ENCODE assay signal across 16 cellular contexts in the genomic region with DNA sequence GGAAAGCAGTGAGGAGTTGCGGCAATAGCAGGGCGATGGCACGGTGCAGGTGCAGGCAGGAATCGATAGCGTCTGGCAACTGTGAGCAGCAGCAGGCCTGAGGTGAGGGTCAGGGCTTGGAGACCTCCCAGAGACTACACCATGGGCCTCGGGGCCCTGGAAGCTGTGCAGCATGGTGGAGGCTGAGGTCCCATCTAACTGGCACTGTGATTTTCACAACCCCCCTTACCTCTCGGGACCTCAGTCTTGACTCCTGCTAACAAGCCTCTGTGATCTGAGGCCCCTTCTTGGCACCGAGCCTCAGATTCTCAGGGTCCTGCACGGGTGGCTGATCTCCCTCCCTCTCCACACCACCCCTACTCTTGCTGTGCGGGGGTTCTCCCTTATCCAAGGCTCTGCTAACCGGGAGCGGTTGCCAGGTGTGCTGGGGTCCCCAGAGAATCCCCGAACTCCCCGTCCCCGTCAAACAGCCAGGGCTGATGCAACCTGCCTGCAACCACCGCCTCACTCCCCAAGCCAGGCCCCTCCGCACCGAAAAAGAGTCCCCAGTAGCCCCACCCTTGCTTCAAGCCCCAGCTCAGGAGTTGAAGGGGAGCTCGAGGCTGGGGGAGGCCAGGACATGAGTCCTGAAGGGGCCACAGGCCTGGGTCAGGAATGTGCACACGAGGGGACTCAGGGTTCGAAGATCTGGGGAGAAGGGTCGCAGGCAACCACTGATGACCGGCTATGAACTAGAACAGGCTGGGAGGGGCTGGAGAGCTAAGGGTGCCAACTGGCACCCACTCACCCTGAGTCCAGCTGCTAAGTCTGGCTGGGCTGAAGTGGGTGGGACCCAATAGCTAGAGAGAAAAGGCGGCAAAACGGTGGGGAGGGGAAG. TPM values are rescaled to one million over a fixed set of nuclear protein-coding genes. Genes with fewer than 3 reads are reported as not detected.
DNase-seq lines count a peak whose midpoint lies in the region; ATAC-seq, FAIRE-seq and TF ChIP-seq lines count a peak whose summit lies in the region.
"Had no signal": no experiment of that assay in that cellular context is flagged by ENCODE, and none has a peak within 500 bp of the region (broad histone marks: within the 10 kb centered on the region; RNA-seq: fewer than 3 reads in every experiment).

No MANE protein-coding gene starts in this region.

- no peak overlapping the region for H3K4me2 ChIP-seq in HepG2 (ENCODE audit: low read depth, low read length)

- H3K79me2 ChIP-seq in HepG2 (ENCODE audit: insufficient read depth, low read length): peaks cover 74% of the 10 kb centered on the region

- no peak for ATAC-seq in T-helper 17 cell
- no peak for ATAC-seq in HepG2
- no peak for ATAC-seq in HG03354 (IDR thresholded peaks at IDR 0.05; ENCODE audit: poor library complexity, severe bottlenecking, unreplicated experiment)
- ATAC-seq: heart left ventricle, upper lobe of right lung had no signal

- H3K4me1 Mint-ChIP-seq in T-helper 17 cell: peaks cover 52% of the 10 kb centered on the region

- no peak for TF ChIP-seq RAD21 in HepG2 (CRISPR knock-in tag; IDR thresholded peaks at IDR 0.05)

- no TSS peak for BruUV-seq in HepG2 (replicated peaks; lab: Mats Ljungman, UMichigan)

- H3K4me3 ChIP-seq in BE2C (ENCODE audit: low read depth, low read length): peak overlapping the region; percentile 13
- H3K4me3 ChIP-seq in HEK293 (ENCODE audit: low read depth, low read length): no peak overlapping the region
- H3K4me3 ChIP-seq in HepG2 (replicated peaks in 1 of 3; ENCODE audit: insufficient read depth in 1 of 3, low read depth in 2 of 3, low read length in 3 of 3): no peak overlapping the region
- H3K4me3 ChIP-seq in dorsolateral prefrontal cortex: no peak overlapping the region
- H3K4me3 ChIP-seq: adrenal gland, heart left ventricle, upper lobe of right lung had no signal

- H3K4me1 ChIP-seq in BE2C (peaks cover 14% of the 10 kb centered on the region), HEK293 (ENCODE audit: control insufficient read depth, insufficient read depth, low read length) (peaks cover 4% of the 10 kb centered on the region), HepG2 (ENCODE audit: insufficient read depth, low read length) (peaks cover 21% of the 10 kb centered on the region)

- peak overlapping the region; percentile 3 for H3K27ac ChIP-seq in HEK293 (ENCODE audit: extremely low read depth, low read depth, low read length)
- H3K27ac ChIP-seq in HepG2 (ENCODE audit: extremely low read length, insufficient read depth, low read length): no peak overlapping the region
- peak overlapping the region in 2 of 59 donors; percentile 11 to 50 for H3K27ac ChIP-seq in dorsolateral prefrontal cortex
- H3K27ac ChIP-seq: upper lobe of right lung had no signal

- peak; percentile 40 for DNase-seq in BE2C
- DNase-seq in T-helper 17 cell: no peak
- no peak for DNase-seq in HepG2 (ENCODE audit: low spot score)
- no peak for DNase-seq in dorsolateral prefrontal cortex
- DNase-seq in NCI-H510A treated with DMSO at 0.1 percent for 48 hours (lab: John Stamatoyannopoulos, UW): no peak
- no peak for DNase-seq in GF-D8 (lab: John Stamatoyannopoulos, UW)
- DNase-seq: activated CD4-positive, alpha-beta T cell treated with anti-CD3 and anti-CD28 coated beads for 1 hour; NCI-H2081 treated with DMSO at 0.1 percent for 48 hours; upper lobe of right lung had no signal

- 95% methylated on average over 13 of the region's 25 CpGs for WGBS in HepG2 (ENCODE audit: low lambda C conversion rate)

- FAIRE-seq in HepG2 (lab: Jason Lieb, UNC): no peak
- FAIRE-seq: D721Med had no signal

- POLR2A ChIA-PET in HEK293 (lab: Yijun Ruan, JAX) (interaction anchor here (0.8 kb wide), 1 partner anchor 34 kb away, joined by 3 read pairs; no protein-coding TSS in a partner anchor), HepG2 (lab: Yijun Ruan, JAX) (no interaction called here)

- peak overlapping the region; percentile 49 for H3K27ac Mint-ChIP-seq in T-helper 17 cell

- TF ChIP-seq POLR2A in HepG2 (IDR thresholded peaks at IDR 0.05; ENCODE audit: insufficient read depth in 1 of 2, low read depth in 2 of 2, low read length in 2 of 2): no peak

- H3K27me3 Mint-ChIP-seq in T-helper 17 cell: no peaks in the 10 kb centered on the region

- CTCF ChIA-PET in HEK293 (lab: Yijun Ruan, JAX) (no interaction called here), HepG2 (lab: Yijun Ruan, JAX; ENCODE audit: low intra/inter-chr PET ratio, low total read pairs) (no interaction called here)

- TF ChIP-seq CTCF in BE2C (IDR thresholded peaks at IDR 0.05; ENCODE audit: low read depth, low read length): no peak
- TF ChIP-seq CTCF in HEK293 (tag by site-specific recombination; IDR thresholded peaks at IDR 0.05): no peak
- TF ChIP-seq CTCF in HepG2 (CRISPR knock-in tag; IDR thresholded peaks at IDR 0.05): no peak
- no peak for TF ChIP-seq CTCF in dorsolateral prefrontal cortex (IDR thresholded peaks at IDR 0.05 in 54 of 56, conservative IDR thresholded peaks at IDR 0.05 in 2 of 56; ENCODE audit: low read depth in 1 of 56, partially characterized antibody in 56 of 56)

- no peaks in the 10 kb centered on the region for H3K9me3 ChIP-seq in BE2C
- H3K9me3 ChIP-seq in HEK293 (ENCODE audit: control insufficient read depth, insufficient read depth, low read depth, low read length): no peaks in the 10 kb centered on the region
- H3K9me3 ChIP-seq in T-helper 17 cell (ENCODE audit: control insufficient read depth, low read length, poor library complexity, severe bottlenecking): no peaks in the 10 kb centered on the region
- H3K9me3 ChIP-seq in HepG2 (ENCODE audit: low read length): no peaks in the 10 kb centered on the region
- H3K9me3 ChIP-seq: adrenal gland, heart left ventricle, upper lobe of right lung had no signal

- peak overlapping the region; percentile 73 for H3K4me3 Mint-ChIP-seq in T-helper 17 cell

- peaks cover 5% of the 10 kb centered on the region for H3K36me3 Mint-ChIP-seq in T-helper 17 cell (ENCODE audit: low read depth)

- intact Hi-C loops in HepG2 (cut with micrococcal nuclease; ENCODE audit: unreplicated experiment) (no loop called here), dorsolateral prefrontal cortex (cut with DNase I) (no loop called here)

- peaks cover 82% of the 10 kb centered on the region for H3K36me3 ChIP-seq in BE2C
- peaks cover 46 to 77% of the 10 kb centered on the region in 2 experiments for H3K36me3 ChIP-seq in HEK293 (ENCODE audit: control insufficient read depth in 2 of 2, insufficient read depth in 1 of 2, low read length in 2 of 2)
- peaks cover 14 to 44% of the 10 kb centered on the region in 2 experiments; a peak in 4 of 5 replicates for H3K36me3 ChIP-seq in HepG2 (replicated peaks in 1 of 2; ENCODE audit: control insufficient read depth in 1 of 2, insufficient read depth in 2 of 2, low read length in 2 of 2)

- in situ Hi-C loops in HepG2 (cut with HindIII; ENCODE audit: extremely low pct_ligation_motif_present, low pct_unique_long_range_greater_than_20kb): no loop called here

- no peak overlapping the region for H2AFZ ChIP-seq in HepG2 (ENCODE audit: low read length)

- H3K27me3 ChIP-seq in BE2C: no peaks in the 10 kb centered on the region
- H3K27me3 ChIP-seq in HepG2 (ENCODE audit: control insufficient read depth in 1 of 2, insufficient read depth in 2 of 2, low read length in 2 of 2): no peaks in the 10 kb centered on the region; a peak in 1 of 5 replicates
- H3K27me3 ChIP-seq in dorsolateral prefrontal cortex: no peaks in the 10 kb centered on the region
- H3K27me3 ChIP-seq: adrenal gland, heart left ventricle, upper lobe of right lung had no signal

- TF ChIP-seq EP300 in HepG2 (IDR thresholded peaks at IDR 0.05; ENCODE audit: low read depth in 2 of 2, low read length in 2 of 2): no peak
- no peak for TF ChIP-seq EP300 in HepG2 (CRISPR knock-in tag; IDR thresholded peaks at IDR 0.05; ENCODE audit: borderline replicate concordance)

- H3K9ac ChIP-seq in HepG2 (ENCODE audit: insufficient read depth, low read depth, low read length): no peak overlapping the region

- peaks cover 2% of the 10 kb centered on the region; the same call in 1 of the 2 replicates for H4K20me1 ChIP-seq in HepG2 (ENCODE audit: insufficient read depth, low read length)

RNA-seq across cellular contexts. Expression of a gene that starts 4.8 kb away (rescaled TPM):
- 546 TPM for polyA plus RNA-seq in BE2C (2012; ENCODE audit: insufficient read depth, insufficient read length, low read depth)
- 10 to 100 TPM; 31.8 to 36.0 TPM for total RNA-seq in T-helper 17 cell
- 9.7 and 10.3 TPM in 2 replicates for total RNA-seq in HepG2 (2016; rRNA removed; fragmentation: Illumina TruSeq; extraction: Trizol)
- 6.1 and 6.2 TPM in 2 replicates for total RNA-seq in HepG2 (2016; cell fraction: cytosol; rRNA removed; fragmentation: Illumina TruSeq; extraction: Trizol; ENCODE audit: low read depth)
- 7.9 and 10.5 TPM in 2 replicates for total RNA-seq in HepG2 (2016; cell fraction: insoluble cytoplasmic fraction; rRNA removed; fragmentation: Illumina TruSeq; extraction: Trizol)
- 12.6 and 12.7 TPM in 2 replicates for total RNA-seq in HepG2 (2016; cell fraction: membrane; rRNA removed; fragmentation: Illumina TruSeq; extraction: Trizol)
- 4.6 and 7.3 TPM in 2 replicates for total RNA-seq in HepG2 (2016; cell fraction: nucleus; rRNA removed; fragmentation: Illumina TruSeq; extraction: Trizol)
- polyA plus RNA-seq in HepG2 (2011; rRNA removed): 4.9 and 5.2 TPM in 2 replicates
- polyA plus RNA-seq in HepG2 (2011; cell fraction: cytosol; rRNA removed): 2.7 and 3.7 TPM in 2 replicates
- 10.1 and 14.5 TPM in 2 replicates for polyA plus RNA-seq in HepG2 (2011; cell fraction: nucleus; rRNA removed)
- polyA plus RNA-seq in HepG2 (2012): 9.9 and 10.1 TPM in 2 replicates
- 16.0 and 17.0 TPM in 2 replicates for polyA plus RNA-seq in HepG2 (2016; cell fraction: cytosol; fragmentation: Illumina TruSeq; extraction: Trizol; ENCODE audit: low read depth)
- polyA plus RNA-seq in HepG2 (2016; cell fraction: insoluble cytoplasmic fraction; fragmentation: Illumina TruSeq; extraction: Trizol; ENCODE audit: low read depth): 24.8 and 28.5 TPM in 2 replicates
- polyA plus RNA-seq in HepG2 (2016; cell fraction: membrane; fragmentation: Illumina TruSeq; extraction: Trizol; ENCODE audit: low read depth): 25.8 and 30.2 TPM in 2 replicates
- polyA plus RNA-seq in HepG2 (2016; cell fraction: nucleus; fragmentation: Illumina TruSeq; extraction: Trizol; ENCODE audit: insufficient read depth, low read depth): 25.5 and 26.1 TPM in 2 replicates
- polyA minus RNA-seq in HepG2 (2011; rRNA and poly(A)+ RNA removed; ENCODE audit: low replicate concordance): 3.5 and 5.9 TPM in 2 replicates
- 2.2 and 2.5 TPM in 2 replicates for polyA minus RNA-seq in HepG2 (2011; cell fraction: cytosol; rRNA and poly(A)+ RNA removed)
- polyA minus RNA-seq in HepG2 (2011; cell fraction: nucleus; rRNA and poly(A)+ RNA removed): 3.1 and 3.4 TPM in 2 replicates
- total RNA-seq in dorsolateral prefrontal cortex: 10 to 100 TPM in 65 of 120 experiments, 1 to 10 TPM in 55; 5.5 to 19.9 (median 10.1) TPM

RNA-seq across cellular contexts. Expression of a gene that starts 5.1 kb away (rescaled TPM):
- polyA plus RNA-seq in BE2C (2012; ENCODE audit: insufficient read depth, insufficient read length, low read depth): 110 TPM
- total RNA-seq in T-helper 17 cell (10 to 100 TPM; 46.8 to 62.4 TPM), HepG2 (2016; rRNA removed; fragmentation: Illumina TruSeq; extraction: Trizol) (41.5 and 42.1 TPM in 2 replicates), dorsolateral prefrontal cortex (10 to 100 TPM; 27.0 to 56.5 (median 36.4) TPM)
- total RNA-seq in HepG2 (2016; cell fraction: cytosol; rRNA removed; fragmentation: Illumina TruSeq; extraction: Trizol; ENCODE audit: low read depth): 8.4 TPM in 2 replicates
- 36.6 and 41.1 TPM in 2 replicates for total RNA-seq in HepG2 (2016; cell fraction: insoluble cytoplasmic fraction; rRNA removed; fragmentation: Illumina TruSeq; extraction: Trizol)
- 28.0 TPM in 2 replicates for total RNA-seq in HepG2 (2016; cell fraction: membrane; rRNA removed; fragmentation: Illumina TruSeq; extraction: Trizol)
- total RNA-seq in HepG2 (2016; cell fraction: nucleus; rRNA removed; fragmentation: Illumina TruSeq; extraction: Trizol): 19.5 and 21.5 TPM in 2 replicates
- 15.4 and 16.5 TPM in 2 replicates for polyA plus RNA-seq in HepG2 (2011; rRNA removed)
- 9.8 and 11.5 TPM in 2 replicates for polyA plus RNA-seq in HepG2 (2011; cell fraction: cytosol; rRNA removed)
- 18.0 and 18.7 TPM in 2 replicates for polyA plus RNA-seq in HepG2 (2011; cell fraction: nucleus; rRNA removed)
- polyA plus RNA-seq in HepG2 (2012): 24.2 and 25.4 TPM in 2 replicates
- 4.2 and 4.3 TPM in 2 replicates for polyA plus RNA-seq in HepG2 (2016; cell fraction: cytosol; fragmentation: Illumina TruSeq; extraction: Trizol; ENCODE audit: low read depth)
- polyA plus RNA-seq in HepG2 (2016; cell fraction: insoluble cytoplasmic fraction; fragmentation: Illumina TruSeq; extraction: Trizol; ENCODE audit: low read depth): 40.3 and 48.5 TPM in 2 replicates
- 12.2 and 12.4 TPM in 2 replicates for polyA plus RNA-seq in HepG2 (2016; cell fraction: membrane; fragmentation: Illumina TruSeq; extraction: Trizol; ENCODE audit: low read depth)
- 48.6 and 52.6 TPM in 2 replicates for polyA plus RNA-seq in HepG2 (2016; cell fraction: nucleus; fragmentation: Illumina TruSeq; extraction: Trizol; ENCODE audit: insufficient read depth, low read depth)
- polyA minus RNA-seq in HepG2 (2011; rRNA and poly(A)+ RNA removed; ENCODE audit: low replicate concordance): 14.5 and 30.4 TPM in 2 replicates
- 9.9 and 10.3 TPM in 2 replicates for polyA minus RNA-seq in HepG2 (2011; cell fraction: cytosol; rRNA and poly(A)+ RNA removed)
- 7.8 and 8.9 TPM in 2 replicates for polyA minus RNA-seq in HepG2 (2011; cell fraction: nucleus; rRNA and poly(A)+ RNA removed)

RNA-seq across cellular contexts. Expression of a gene that starts 27.6 kb away (rescaled TPM):
- 0.76 TPM for polyA plus RNA-seq in BE2C (2012; ENCODE audit: insufficient read depth, insufficient read length, low read depth)
- total RNA-seq in T-helper 17 cell (100 to 1,000 TPM in 1 of 2 donors, 10 to 100 TPM in 1; 47.8 to 107 TPM), HepG2 (2016; rRNA removed; fragmentation: Illumina TruSeq; extraction: Trizol) (not detected in 2 replicates), dorsolateral prefrontal cortex (1 to 10 TPM in 52 of 120 experiments, under 1 TPM in 57, not detected in 11; 0.23 to 6.1 (median 0.96) TPM)
- not detected in 2 replicates for total RNA-seq in HepG2 (2016; cell fraction: cytosol; rRNA removed; fragmentation: Illumina TruSeq; extraction: Trizol; ENCODE audit: low read depth)
- total RNA-seq in HepG2 (2016; cell fraction: insoluble cytoplasmic fraction; rRNA removed; fragmentation: Illumina TruSeq; extraction: Trizol): 0.18 and 0.30 TPM in 2 replicates
- total RNA-seq in HepG2 (2016; cell fraction: membrane; rRNA removed; fragmentation: Illumina TruSeq; extraction: Trizol): not detected in 2 replicates
- not detected in 2 replicates for total RNA-seq in HepG2 (2016; cell fraction: nucleus; rRNA removed; fragmentation: Illumina TruSeq; extraction: Trizol)
- polyA plus RNA-seq in HepG2 (2011; rRNA removed): not detected in 2 replicates
- polyA plus RNA-seq in HepG2 (2011; cell fraction: cytosol; rRNA removed): 0.08 TPM in 1 of 2 replicates, not detected in the other
- polyA plus RNA-seq in HepG2 (2011; cell fraction: nucleus; rRNA removed): 0.16 and 0.28 TPM in 2 replicates
- polyA plus RNA-seq in HepG2 (2012): 0.50 TPM in 1 of 2 replicates, not detected in the other
- 0.29 TPM in 1 of 2 replicates, not detected in the other for polyA plus RNA-seq in HepG2 (2016; cell fraction: cytosol; fragmentation: Illumina TruSeq; extraction: Trizol; ENCODE audit: low read depth)
- not detected in 2 replicates for polyA plus RNA-seq in HepG2 (2016; cell fraction: insoluble cytoplasmic fraction; fragmentation: Illumina TruSeq; extraction: Trizol; ENCODE audit: low read depth)
- polyA plus RNA-seq in HepG2 (2016; cell fraction: membrane; fragmentation: Illumina TruSeq; extraction: Trizol; ENCODE audit: low read depth): not detected in 2 replicates
- polyA plus RNA-seq in HepG2 (2016; cell fraction: nucleus; fragmentation: Illumina TruSeq; extraction: Trizol; ENCODE audit: insufficient read depth, low read depth): not detected in 2 replicates
- polyA minus RNA-seq in HepG2 (2011; rRNA and poly(A)+ RNA removed; ENCODE audit: low replicate concordance): 0.09 TPM in 1 of 2 replicates, not detected in the other
- not detected in 2 replicates for polyA minus RNA-seq in HepG2 (2011; cell fraction: cytosol; rRNA and poly(A)+ RNA removed)
- not detected in 2 replicates for polyA minus RNA-seq in HepG2 (2011; cell fraction: nucleus; rRNA and poly(A)+ RNA removed)

RNA-seq across cellular contexts. Expression of a gene that starts 36.7 kb away (rescaled TPM):
- polyA plus RNA-seq in BE2C (2012; ENCODE audit: insufficient read depth, insufficient read length, low read depth): 0.17 TPM
- total RNA-seq in T-helper 17 cell (not detected), HepG2 (2016; rRNA removed; fragmentation: Illumina TruSeq; extraction: Trizol) (not detected in 2 replicates), dorsolateral prefrontal cortex (1 to 10 TPM in 38 of 120 experiments, under 1 TPM in 78, not detected in 4; 0.15 to 5.0 (median 0.72) TPM)
- total RNA-seq in HepG2 (2016; cell fraction: cytosol; rRNA removed; fragmentation: Illumina TruSeq; extraction: Trizol; ENCODE audit: low read depth): not detected in 2 replicates
- total RNA-seq in HepG2 (2016; cell fraction: insoluble cytoplasmic fraction; rRNA removed; fragmentation: Illumina TruSeq; extraction: Trizol): not detected in 2 replicates
- total RNA-seq in HepG2 (2016; cell fraction: membrane; rRNA removed; fragmentation: Illumina TruSeq; extraction: Trizol): not detected in 2 replicates
- not detected in 2 replicates for total RNA-seq in HepG2 (2016; cell fraction: nucleus; rRNA removed; fragmentation: Illumina TruSeq; extraction: Trizol)
- not detected in 2 replicates for polyA plus RNA-seq in HepG2 (2011; rRNA removed)
- polyA plus RNA-seq in HepG2 (2011; cell fraction: cytosol; rRNA removed): not detected in 2 replicates
- polyA plus RNA-seq in HepG2 (2011; cell fraction: nucleus; rRNA removed): not detected in 2 replicates
- not detected in 2 replicates for polyA plus RNA-seq in HepG2 (2012)
- not detected in 2 replicates for polyA plus RNA-seq in HepG2 (2016; cell fraction: cytosol; fragmentation: Illumina TruSeq; extraction: Trizol; ENCODE audit: low read depth)
- polyA plus RNA-seq in HepG2 (2016; cell fraction: insoluble cytoplasmic fraction; fragmentation: Illumina TruSeq; extraction: Trizol; ENCODE audit: low read depth): not detected in 2 replicates
- not detected in 2 replicates for polyA plus RNA-seq in HepG2 (2016; cell fraction: membrane; fragmentation: Illumina TruSeq; extraction: Trizol; ENCODE audit: low read depth)
- not detected in 2 replicates for polyA plus RNA-seq in HepG2 (2016; cell fraction: nucleus; fragmentation: Illumina TruSeq; extraction: Trizol; ENCODE audit: insufficient read depth, low read depth)
- polyA minus RNA-seq in HepG2 (2011; rRNA and poly(A)+ RNA removed; ENCODE audit: low replicate concordance): not detected in 2 replicates
- not detected in 2 replicates for polyA minus RNA-seq in HepG2 (2011; cell fraction: cytosol; rRNA and poly(A)+ RNA removed)
- not detected in 2 replicates for polyA minus RNA-seq in HepG2 (2011; cell fraction: nucleus; rRNA and poly(A)+ RNA removed)
- total RNA-seq: lung microvascular endothelial cell, renal cortical epithelial cell had no signal

RNA-seq across cellular contexts. Expression of a gene that starts 46.7 kb away (rescaled TPM):
- 39.4 TPM for polyA plus RNA-seq in BE2C (2012; ENCODE audit: insufficient read depth, insufficient read length, low read depth)
- total RNA-seq in T-helper 17 cell (10 to 100 TPM; 44.1 to 57.3 TPM), HepG2 (2016; rRNA removed; fragmentation: Illumina TruSeq; extraction: Trizol) (3.6 and 9.7 TPM in 2 replicates), dorsolateral prefrontal cortex (100 to 1,000 TPM in 14 of 120 experiments, 10 to 100 TPM in 106; 61.4 to 116 (median 85.9) TPM)
- total RNA-seq in HepG2 (2016; cell fraction: cytosol; rRNA removed; fragmentation: Illumina TruSeq; extraction: Trizol; ENCODE audit: low read depth): 3.6 and 4.6 TPM in 2 replicates
- 4.5 and 10.0 TPM in 2 replicates for total RNA-seq in HepG2 (2016; cell fraction: insoluble cytoplasmic fraction; rRNA removed; fragmentation: Illumina TruSeq; extraction: Trizol)
- 7.6 and 8.5 TPM in 2 replicates for total RNA-seq in HepG2 (2016; cell fraction: membrane; rRNA removed; fragmentation: Illumina TruSeq; extraction: Trizol)
- 8.6 and 13.7 TPM in 2 replicates for total RNA-seq in HepG2 (2016; cell fraction: nucleus; rRNA removed; fragmentation: Illumina TruSeq; extraction: Trizol)
- 16.9 and 21.6 TPM in 2 replicates for polyA plus RNA-seq in HepG2 (2011; rRNA removed)
- polyA plus RNA-seq in HepG2 (2011; cell fraction: cytosol; rRNA removed): 7.9 and 12.0 TPM in 2 replicates
- polyA plus RNA-seq in HepG2 (2011; cell fraction: nucleus; rRNA removed): 83.8 and 108 TPM in 2 replicates
- polyA plus RNA-seq in HepG2 (2012): 19.0 and 23.3 TPM in 2 replicates
- 4.7 and 5.1 TPM in 2 replicates for polyA plus RNA-seq in HepG2 (2016; cell fraction: cytosol; fragmentation: Illumina TruSeq; extraction: Trizol; ENCODE audit: low read depth)
- 10.7 and 15.1 TPM in 2 replicates for polyA plus RNA-seq in HepG2 (2016; cell fraction: insoluble cytoplasmic fraction; fragmentation: Illumina TruSeq; extraction: Trizol; ENCODE audit: low read depth)
- polyA plus RNA-seq in HepG2 (2016; cell fraction: membrane; fragmentation: Illumina TruSeq; extraction: Trizol; ENCODE audit: low read depth): 9.3 and 10.8 TPM in 2 replicates
- 45.7 and 46.6 TPM in 2 replicates for polyA plus RNA-seq in HepG2 (2016; cell fraction: nucleus; fragmentation: Illumina TruSeq; extraction: Trizol; ENCODE audit: insufficient read depth, low read depth)
- 14.8 and 17.4 TPM in 2 replicates for polyA minus RNA-seq in HepG2 (2011; rRNA and poly(A)+ RNA removed; ENCODE audit: low replicate concordance)
- 9.8 and 11.2 TPM in 2 replicates for polyA minus RNA-seq in HepG2 (2011; cell fraction: cytosol; rRNA and poly(A)+ RNA removed)
- 16.0 and 24.2 TPM in 2 replicates for polyA minus RNA-seq in HepG2 (2011; cell fraction: nucleus; rRNA and poly(A)+ RNA removed)

Comparison
In these comparisons a context has a peak if more than half of its experiments do, and no peak if none do; other contexts are left out.
1. RNA of a gene that starts 27.6 kb away (total RNA-seq): 47.8 to 107 TPM in T-helper 17 cell; 0.23 to 6.1 TPM in dorsolateral prefrontal cortex and 0.18 to 0.30 TPM in HepG2; every median in the first group is over 4 times any median in the second.